In genomic region chr19:41427647-41428480, GRCh38 we compare ENCODE assay signal across 8 cellular contexts. TPM values are rescaled to one million over a fixed set of nuclear protein-coding genes. Genes with fewer than 3 reads are reported as not detected.
A peak's percentile ranks its signal among the peaks of the same experiment; 100 is the strongest.
DNase-seq lines count a peak whose midpoint lies in the region; ATAC-seq and TF ChIP-seq lines count a peak whose summit lies in the region.

No MANE protein-coding gene starts in this region.

- H3K4me1 Mint-ChIP-seq in activated naive CD4-positive, alpha-beta T cell treated with anti-CD3 and anti-CD28 coated beads, Interleukin-2, amount 50 U/mL, for 24 hours, result peaks cover 24% of the 10 kb centered on the region
- H3K4me1 Mint-ChIP-seq in chondrocyte (ENCODE audit: low read depth), result peaks cover 10% of the 10 kb centered on the region

- TF ChIP-seq CTCF in sigmoid colon (IDR thresholded peaks at IDR 0.05) (no peak), chondrocyte (IDR thresholded peaks at IDR 0.05) (no peak)

- H3K27ac ChIP-seq in sigmoid colon, result peak overlapping the region; percentile 82 to 89 (median 86)

- peaks cover under 1% of the 10 kb centered on the region for H3K36me3 Mint-ChIP-seq in activated naive CD4-positive, alpha-beta T cell treated with anti-CD3 and anti-CD28 coated beads, Interleukin-2, amount 50 U/mL, for 24 hours
- peaks cover 5% of the 10 kb centered on the region for H3K36me3 Mint-ChIP-seq in chondrocyte (ENCODE audit: low read depth)

- H3K4me1 ChIP-seq in sigmoid colon, result peaks cover 0 to 40% (median 34%) of the 10 kb centered on the region in 4 donors

- peak overlapping the region; percentile 36 to 63 (median 56) for H3K4me3 ChIP-seq in sigmoid colon

- WGBS in sigmoid colon, 2 donors, result 2 to 6% methylated on average over 23 of the region's 23 CpGs

- intact Hi-C loops in left ventricle myocardium superior (cut with micrococcal nuclease), result no loop called here
- intact Hi-C loops in sigmoid colon (cut with DNase I), result no loop called here

- peak overlapping the region; percentile 86 for H3K4me3 Mint-ChIP-seq in activated naive CD4-positive, alpha-beta T cell treated with anti-CD3 and anti-CD28 coated beads, Interleukin-2, amount 50 U/mL, for 24 hours
- no peak overlapping the region for H3K4me3 Mint-ChIP-seq in chondrocyte (ENCODE audit: unreplicated experiment)

- no peaks in the 10 kb centered on the region for H3K9me3 ChIP-seq in sigmoid colon

- H3K36me3 ChIP-seq in sigmoid colon, result peaks cover 4 to 50% (median 21%) of the 10 kb centered on the region in 4 donors

- H3K27me3 ChIP-seq in sigmoid colon, result no peaks in the 10 kb centered on the region

- no peak for TF ChIP-seq POLR2A in sigmoid colon (IDR thresholded peaks at IDR 0.05)

- peak overlapping the region; percentile 90 for H3K27ac Mint-ChIP-seq in activated naive CD4-positive, alpha-beta T cell treated with anti-CD3 and anti-CD28 coated beads, Interleukin-2, amount 50 U/mL, for 24 hours
- no peak overlapping the region for H3K27ac Mint-ChIP-seq in chondrocyte (ENCODE audit: unreplicated experiment)

- no peak for TF ChIP-seq EP300 in sigmoid colon (IDR thresholded peaks at IDR 0.05)

- no peaks in the 10 kb centered on the region for H3K9me3 Mint-ChIP-seq in activated naive CD4-positive, alpha-beta T cell treated with anti-CD3 and anti-CD28 coated beads, Interleukin-2, amount 50 U/mL, for 24 hours
- H3K9me3 Mint-ChIP-seq in chondrocyte (ENCODE audit: low read depth), result no peaks in the 10 kb centered on the region

- DNase-seq in EH (ENCODE audit: low read depth), result peak; percentile 33
- peak; percentile 62 for DNase-seq in NCI-H69 (lab: John Stamatoyannopoulos, UW)
- DNase-seq in left ventricle myocardium superior, result peak; percentile 73
- DNase-seq in sigmoid colon, result no peak
- DNase-seq in chondrocyte (ENCODE audit: low spot score), result no peak
- DNase-seq in NCI-H1930 (lab: John Stamatoyannopoulos, UW), result no peak

- ATAC-seq in left ventricle myocardium superior, result peak; percentile 29
- no peak for ATAC-seq in GM19467 (IDR thresholded peaks at IDR 0.05; ENCODE audit: unreplicated experiment)

- H3K27me3 Mint-ChIP-seq in activated naive CD4-positive, alpha-beta T cell treated with anti-CD3 and anti-CD28 coated beads, Interleukin-2, amount 50 U/mL, for 24 hours, result no peaks in the 10 kb centered on the region
- H3K27me3 Mint-ChIP-seq in chondrocyte (ENCODE audit: low read depth), result no peaks in the 10 kb centered on the region

RNA-seq across cellular contexts. Expression of gene B3GNT8, which starts 0.7 kb away (rescaled TPM):
- 12.4 TPM for total RNA-seq in left ventricle myocardium superior
- total RNA-seq in sigmoid colon, result 1 to 10 TPM; 2.8 to 8.0 (median 5.0) TPM
- 10 to 100 TPM; 16.8 to 49.2 (median 28.8) TPM for polyA plus RNA-seq in sigmoid colon
- total RNA-seq in chondrocyte, result 0.23 to 0.70 TPM in 2 of 3 replicates, not detected in the other

RNA-seq across cellular contexts. Expression of gene DMAC2, which starts 11.8 kb away (rescaled TPM):
- 111 TPM for total RNA-seq in left ventricle myocardium superior
- 10 to 100 TPM; 33.9 to 46.3 (median 41.0) TPM for total RNA-seq in sigmoid colon
- polyA plus RNA-seq in sigmoid colon, result 10 to 100 TPM; 40.8 to 58.0 (median 45.7) TPM
- 27.9 to 28.0 TPM (median 28.0 TPM) in 3 replicates for total RNA-seq in chondrocyte

RNA-seq across cellular contexts. Expression of gene ERICH4, which starts 15.1 kb away (rescaled TPM):
- not detected for total RNA-seq in left ventricle myocardium superior
- not detected for total RNA-seq in sigmoid colon
- polyA plus RNA-seq in sigmoid colon, result not detected
- total RNA-seq in chondrocyte, result not detected in 3 replicates

RNA-seq across cellular contexts. Expression of gene BCKDHA, which starts 30.2 kb away (rescaled TPM):
- total RNA-seq in left ventricle myocardium superior, result 49.2 TPM
- 10 to 100 TPM; 29.6 to 35.7 (median 33.6) TPM for total RNA-seq in sigmoid colon
- polyA plus RNA-seq in sigmoid colon, result 10 to 100 TPM; 19.0 to 32.9 (median 31.2) TPM
- total RNA-seq in chondrocyte, result 11.6 to 14.6 TPM (median 14.0 TPM) in 3 replicates

RNA-seq across cellular contexts. Expression of gene EXOSC5, which starts 30.7 kb away (rescaled TPM):
- total RNA-seq in left ventricle myocardium superior (14.4 TPM), sigmoid colon (10 to 100 TPM in 3 of 4 donors, 1 to 10 TPM in 1; 6.6 to 21.4 (median 14.4) TPM), chondrocyte (5.5 to 7.6 TPM (median 6.2 TPM) in 3 replicates)
- polyA plus RNA-seq in sigmoid colon, result 10 to 100 TPM; 11.6 to 32.7 (median 15.6) TPM

Comparison
In these comparisons a context has a peak if more than half of its experiments do, and no peak if none do; other contexts are left out.
1. DNase-seq: peak in EH (single experiment), NCI-H69 (single experiment) and left ventricle myocardium superior (single experiment); none in sigmoid colon (single experiment), chondrocyte (single experiment) and NCI-H1930 (0 of 2).